ENCODE assay signal across 15 cellular contexts in the genomic region with DNA sequence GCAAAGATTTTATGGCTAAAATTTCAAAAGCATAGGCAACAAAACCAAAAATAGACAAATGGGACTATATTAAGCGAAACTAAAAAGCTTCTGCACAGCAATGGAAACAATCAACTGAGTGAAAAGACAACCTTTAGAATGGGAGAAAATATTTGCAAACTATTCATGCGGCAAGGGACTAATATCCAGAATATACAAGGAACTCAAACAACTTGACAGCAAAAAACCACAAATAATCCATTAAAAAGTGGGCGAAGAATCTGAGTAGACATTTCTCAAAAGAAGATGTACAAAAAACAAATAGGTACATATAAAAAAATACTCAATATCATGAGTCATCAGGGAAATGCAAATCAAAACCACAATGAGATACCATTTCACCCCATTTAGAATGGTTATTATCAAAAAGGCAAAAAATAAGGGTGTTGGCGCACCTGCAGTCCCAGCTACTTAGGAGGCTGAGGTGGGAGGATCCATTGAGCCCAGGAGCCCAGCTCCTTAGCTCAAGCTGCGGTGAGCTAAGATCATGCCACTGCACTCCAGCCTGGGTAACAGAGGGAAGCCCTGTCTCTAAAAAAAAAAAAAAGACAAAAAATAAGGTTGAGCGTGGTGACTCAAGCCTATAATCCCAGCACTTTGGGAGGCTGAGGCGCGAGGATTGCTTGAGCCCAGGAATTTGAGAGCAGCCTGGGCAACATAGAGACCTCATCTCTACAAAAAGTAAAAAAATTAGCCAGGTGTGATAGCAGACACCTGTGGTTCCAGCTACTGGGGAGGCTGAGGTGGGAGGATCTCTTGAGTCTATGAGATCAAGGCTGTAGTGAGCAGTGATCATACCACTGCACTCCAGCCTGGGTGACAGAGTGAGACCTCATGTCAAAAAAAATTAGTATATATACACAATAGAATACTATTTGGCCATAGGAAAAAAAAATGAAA. TPM values are rescaled to one million over a fixed set of nuclear protein-coding genes. Genes with fewer than 3 reads are reported as not detected.
DNase-seq lines count a peak whose midpoint lies in the region; ATAC-seq and TF ChIP-seq lines count a peak whose summit lies in the region.
"Had no signal": no experiment of that assay in that cellular context is flagged by ENCODE, and none has a peak within 500 bp of the region (broad histone marks: within the 10 kb centered on the region; RNA-seq: fewer than 3 reads in every experiment).

No MANE protein-coding gene starts in this region.

- peak overlapping the region; percentile 71 for H3K27ac Mint-ChIP-seq in activated CD4-positive, alpha-beta T cell treated with anti-CD3 and anti-CD28 coated beads, Interleukin-2, amount 10 ng/mL, durations not matched to agents 24 days and 14 days
- H3K27ac Mint-ChIP-seq in activated CD8-positive, alpha-beta T cell treated with anti-CD3 and anti-CD28 coated beads, Interleukin-2, amount 10 ng/mL, durations not matched to agents 7 days and 5 days = peak overlapping the region; percentile 84
- H3K27ac Mint-ChIP-seq in neural crest cell (ENCODE audit: unreplicated experiment) = no peak overlapping the region
- H3K27ac Mint-ChIP-seq in progenitor cell of endocrine pancreas = no peak overlapping the region

- peaks cover 34% of the 10 kb centered on the region for H3K4me1 Mint-ChIP-seq in activated CD4-positive, alpha-beta T cell treated with anti-CD3 and anti-CD28 coated beads, Interleukin-2, amount 10 ng/mL, durations not matched to agents 24 days and 14 days
- peaks cover 37% of the 10 kb centered on the region for H3K4me1 Mint-ChIP-seq in activated CD8-positive, alpha-beta T cell treated with anti-CD3 and anti-CD28 coated beads, Interleukin-2, amount 10 ng/mL, durations not matched to agents 7 days and 5 days (ENCODE audit: low read depth)
- H3K4me1 Mint-ChIP-seq in neural crest cell (peaks cover 19% of the 10 kb centered on the region), progenitor cell of endocrine pancreas (ENCODE audit: low read depth) (peaks cover 18% of the 10 kb centered on the region)

- peak; percentile 19 for ATAC-seq in HG03342 (IDR thresholded peaks at IDR 0.05; ENCODE audit: unreplicated experiment)
- ATAC-seq in activated CD8-positive, alpha-beta T cell treated with anti-CD3 and anti-CD28 coated beads, Interleukin-2, amount 10 ng/mL, durations not matched to agents 7 days and 5 days = no peak
- ATAC-seq: left lung, pancreas had no signal

- intact Hi-C loops in activated CD4-positive, alpha-beta T cell treated with anti-CD3 and anti-CD28 coated beads, Interleukin-2, amount 10 ng/mL, durations not matched to agents 24 days and 14 days (cut with micrococcal nuclease) = loop anchor here (1.0 kb wide), 1 partner anchor 10 kb away; no protein-coding TSS in a partner anchor

- H3K9me3 Mint-ChIP-seq in activated CD4-positive, alpha-beta T cell treated with anti-CD3 and anti-CD28 coated beads, Interleukin-2, amount 10 ng/mL, durations not matched to agents 24 days and 14 days = no peaks in the 10 kb centered on the region
- no peaks in the 10 kb centered on the region for H3K9me3 Mint-ChIP-seq in activated CD8-positive, alpha-beta T cell treated with anti-CD3 and anti-CD28 coated beads, Interleukin-2, amount 10 ng/mL, durations not matched to agents 7 days and 5 days (ENCODE audit: insufficient read depth)
- H3K9me3 Mint-ChIP-seq in neural crest cell = no peaks in the 10 kb centered on the region
- H3K9me3 Mint-ChIP-seq in progenitor cell of endocrine pancreas (ENCODE audit: low read depth) = no peaks in the 10 kb centered on the region

- H3K27me3 Mint-ChIP-seq in activated CD4-positive, alpha-beta T cell treated with anti-CD3 and anti-CD28 coated beads, Interleukin-2, amount 10 ng/mL, durations not matched to agents 24 days and 14 days = peaks cover 3% of the 10 kb centered on the region
- H3K27me3 Mint-ChIP-seq in activated CD8-positive, alpha-beta T cell treated with anti-CD3 and anti-CD28 coated beads, Interleukin-2, amount 10 ng/mL, durations not matched to agents 7 days and 5 days (ENCODE audit: low read depth) = no peaks in the 10 kb centered on the region
- H3K27me3 Mint-ChIP-seq in neural crest cell (ENCODE audit: low read depth) = no peaks in the 10 kb centered on the region
- H3K27me3 Mint-ChIP-seq in progenitor cell of endocrine pancreas = no peaks in the 10 kb centered on the region

- TF ChIP-seq CTCF in neural crest cell (conservative IDR thresholded peaks at IDR 0.05) = no peak
- TF ChIP-seq CTCF in progenitor cell of endocrine pancreas (IDR thresholded peaks at IDR 0.05; ENCODE audit: unreplicated experiment) = no peak

- CTCF ChIA-PET in activated CD8-positive, alpha-beta T cell treated with anti-CD3 and anti-CD28 coated beads, Interleukin-2, amount 10 ng/mL, durations not matched to agents 7 days and 5 days (lab: Charles Lee) = interaction anchor here (0.7 to 9.1 kb wide), 4 partner anchors 8 to 32 kb away, joined by 3 to 111 read pairs (median 4); partner anchors contain the start of gene MYO1G

- no peak for DNase-seq in activated CD4-positive, alpha-beta T cell treated with anti-CD3 and anti-CD28 coated beads, Interleukin-2, amount 10 ng/mL, durations not matched to agents 24 days and 14 days
- no peak for DNase-seq in activated CD4-positive, alpha-beta T cell treated with anti-CD3 and anti-CD28 coated beads for 48 hours
- DNase-seq in activated CD8-positive, alpha-beta T cell treated with anti-CD3 and anti-CD28 coated beads, Interleukin-2, amount 10 ng/mL, durations not matched to agents 7 days and 5 days = no peak
- DNase-seq in neural crest cell (ENCODE audit: low read depth, low spot score) = no peak
- DNase-seq in NCI-H1436 treated with DMSO at 0.1 percent for 48 hours (lab: John Stamatoyannopoulos, UW) = no peak
- no peak for DNase-seq in progenitor cell of endocrine pancreas (ENCODE audit: low spot score, unreplicated experiment)
- DNase-seq in effector CD8-positive, alpha-beta T cell (lab: John Stamatoyannopoulos, UW) = no peak
- DNase-seq: HCEC 1CT; NCI-H446 treated with DMSO at 0.1 percent for 48 hours; Right ventricle myocardium superior; stimulated activated CD4-positive, alpha-beta T cell treated with anti-CD3 and anti-CD28 coated beads, Interleukin-1b, Interleukin-23, amount 100 ng/mL, for 48 hours had no signal

- no peaks in the 10 kb centered on the region for H3K36me3 Mint-ChIP-seq in activated CD4-positive, alpha-beta T cell treated with anti-CD3 and anti-CD28 coated beads, Interleukin-2, amount 10 ng/mL, durations not matched to agents 24 days and 14 days (ENCODE audit: low read depth)
- H3K36me3 Mint-ChIP-seq in activated CD8-positive, alpha-beta T cell treated with anti-CD3 and anti-CD28 coated beads, Interleukin-2, amount 10 ng/mL, durations not matched to agents 7 days and 5 days (ENCODE audit: low read depth) = peaks cover 5% of the 10 kb centered on the region
- H3K36me3 Mint-ChIP-seq in neural crest cell (ENCODE audit: low read depth) (no peaks in the 10 kb centered on the region), progenitor cell of endocrine pancreas (ENCODE audit: insufficient read depth) (peaks cover 2% of the 10 kb centered on the region)

- peak overlapping the region; percentile 53 for H3K4me3 Mint-ChIP-seq in activated CD4-positive, alpha-beta T cell treated with anti-CD3 and anti-CD28 coated beads, Interleukin-2, amount 10 ng/mL, durations not matched to agents 24 days and 14 days
- peak overlapping the region; percentile 39 for H3K4me3 Mint-ChIP-seq in activated CD8-positive, alpha-beta T cell treated with anti-CD3 and anti-CD28 coated beads, Interleukin-2, amount 10 ng/mL, durations not matched to agents 7 days and 5 days
- peak overlapping the region; percentile 75 for H3K4me3 Mint-ChIP-seq in neural crest cell
- H3K4me3 Mint-ChIP-seq in progenitor cell of endocrine pancreas (ENCODE audit: low read depth) = no peak overlapping the region

- POLR2A ChIA-PET in activated CD8-positive, alpha-beta T cell treated with anti-CD3 and anti-CD28 coated beads, Interleukin-2, amount 10 ng/mL, durations not matched to agents 7 days and 5 days (lab: Charles Lee) = interaction anchor here (0.7 to 11.7 kb wide), 8 partner anchors 10 to 111 kb away, joined by 3 to 234 read pairs (median 4); partner anchors contain the start of genes MYO1G and PURB

RNA-seq across cellular contexts. Expression of gene CCM2, which starts 4.2 kb away (rescaled TPM):
- total RNA-seq in activated CD4-positive, alpha-beta T cell treated with anti-CD3 and anti-CD28 coated beads, Interleukin-2, amount 10 ng/mL, durations not matched to agents 24 days and 14 days = 59.2 and 63.1 TPM in 2 replicates
- total RNA-seq in activated CD8-positive, alpha-beta T cell treated with anti-CD3 and anti-CD28 coated beads, Interleukin-2, amount 10 ng/mL, durations not matched to agents 7 days and 5 days = 10 to 100 TPM; 99.6 to 99.9 TPM
- total RNA-seq in neural crest cell (35.7 and 39.0 TPM in 2 replicates), progenitor cell of endocrine pancreas (42.2 and 43.0 TPM in 2 replicates)

RNA-seq across cellular contexts. Expression of gene MYO1G, which starts 17.0 kb away (rescaled TPM):
- total RNA-seq in activated CD4-positive, alpha-beta T cell treated with anti-CD3 and anti-CD28 coated beads, Interleukin-2, amount 10 ng/mL, durations not matched to agents 24 days and 14 days = 283 and 290 TPM in 2 replicates
- total RNA-seq in activated CD8-positive, alpha-beta T cell treated with anti-CD3 and anti-CD28 coated beads, Interleukin-2, amount 10 ng/mL, durations not matched to agents 7 days and 5 days = 100 to 1,000 TPM; 435 to 453 TPM
- total RNA-seq in neural crest cell (0.49 and 0.64 TPM in 2 replicates), progenitor cell of endocrine pancreas (0.53 and 0.67 TPM in 2 replicates)
- total RNA-seq: M059J had no signal

Comparison
In these comparisons a context has a peak if more than half of its experiments do, and no peak if none do; other contexts are left out.
1. H3K27ac Mint-ChIP-seq: peak in activated CD4-positive, alpha-beta T cell treated with anti-CD3 and anti-CD28 coated beads, Interleukin-2, amount 10 ng/mL, durations not matched to agents 24 days and 14 days (single experiment) and activated CD8-positive, alpha-beta T cell treated with anti-CD3 and anti-CD28 coated beads, Interleukin-2, amount 10 ng/mL, durations not matched to agents 7 days and 5 days (single experiment); none in neural crest cell (single experiment) and progenitor cell of endocrine pancreas (single experiment).
2. RNA of gene MYO1G, which starts 17.0 kb away (total RNA-seq): 435 to 453 TPM in activated CD8-positive, alpha-beta T cell treated with anti-CD3 and anti-CD28 coated beads, Interleukin-2, amount 10 ng/mL, durations not matched to agents 7 days and 5 days and 283 to 290 TPM in activated CD4-positive, alpha-beta T cell treated with anti-CD3 and anti-CD28 coated beads, Interleukin-2, amount 10 ng/mL, durations not matched to agents 24 days and 14 days; 0.53 to 0.67 TPM in progenitor cell of endocrine pancreas and 0.49 to 0.64 TPM in neural crest cell; every median in the first group is over 100 times any median in the second.